1 cellular context compared by ENCODE assay signal in the genomic region with DNA sequence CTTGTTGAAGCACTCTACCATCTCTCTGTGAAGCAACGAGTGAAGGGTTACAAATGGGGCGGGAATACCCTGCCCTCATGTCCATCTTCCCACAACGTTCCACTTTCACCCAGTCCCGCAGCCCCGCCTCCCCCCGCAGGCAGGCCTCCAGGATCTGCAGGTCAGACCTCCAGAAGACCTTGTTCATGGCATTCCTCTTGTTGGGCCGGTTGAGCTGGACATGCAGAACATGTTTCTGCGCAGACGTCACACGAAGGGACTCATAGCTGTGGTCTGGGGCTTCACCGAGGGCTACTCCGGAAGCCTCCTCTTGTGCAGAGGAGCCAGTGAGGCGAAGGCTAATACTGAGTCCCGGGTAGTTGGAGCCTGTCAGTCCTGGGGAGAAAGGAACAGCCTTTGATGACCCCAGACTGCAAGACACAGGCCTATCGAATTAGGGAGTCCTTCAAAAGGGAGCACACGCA.
A peak's percentile ranks its signal among the peaks of the same experiment; 100 is the strongest.
TF ChIP-seq lines count a peak whose summit lies in the region.

No MANE protein-coding gene starts in this region.

TF ChIP-seq in HepG2, 621 proteins besides CTCF, POLR2A, EP300 and RAD21 (continued from another document and continues in another):
- TF ChIP-seq, protein P1, sequence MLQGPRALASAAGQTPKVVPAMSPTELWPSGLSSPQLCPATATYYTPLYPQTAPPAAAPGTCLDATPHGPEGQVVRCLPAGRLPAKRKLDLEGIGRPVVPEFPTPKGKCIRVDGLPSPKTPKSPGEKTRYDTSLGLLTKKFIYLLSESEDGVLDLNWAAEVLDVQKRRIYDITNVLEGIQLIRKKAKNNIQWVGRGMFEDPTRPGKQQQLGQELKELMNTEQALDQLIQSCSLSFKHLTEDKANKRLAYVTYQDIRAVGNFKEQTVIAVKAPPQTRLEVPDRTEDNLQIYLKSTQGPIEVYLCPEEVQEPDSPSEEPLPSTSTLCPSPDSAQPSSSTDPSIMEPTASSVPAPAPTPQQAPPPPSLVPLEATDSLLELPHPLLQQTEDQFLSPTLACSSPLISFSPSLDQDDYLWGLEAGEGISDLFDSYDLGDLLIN (CRISPR knock-in tag; IDR thresholded peaks at IDR 0.05; ENCODE audit: borderline replicate concordance), result no peak
- TF ChIP-seq AGO1 (IDR thresholded peaks at IDR 0.05; ENCODE audit: low read depth, low read length, poor library complexity, severe bottlenecking), result no peak
- no peak for TF ChIP-seq ATM (IDR thresholded peaks at IDR 0.05; ENCODE audit: borderline replicate concordance)
- no peak for TF ChIP-seq ZNF781 (CRISPR knock-in tag; IDR thresholded peaks at IDR 0.05; ENCODE audit: borderline replicate concordance, not compliant biosample characterization)
- TF ChIP-seq, protein P2, sequence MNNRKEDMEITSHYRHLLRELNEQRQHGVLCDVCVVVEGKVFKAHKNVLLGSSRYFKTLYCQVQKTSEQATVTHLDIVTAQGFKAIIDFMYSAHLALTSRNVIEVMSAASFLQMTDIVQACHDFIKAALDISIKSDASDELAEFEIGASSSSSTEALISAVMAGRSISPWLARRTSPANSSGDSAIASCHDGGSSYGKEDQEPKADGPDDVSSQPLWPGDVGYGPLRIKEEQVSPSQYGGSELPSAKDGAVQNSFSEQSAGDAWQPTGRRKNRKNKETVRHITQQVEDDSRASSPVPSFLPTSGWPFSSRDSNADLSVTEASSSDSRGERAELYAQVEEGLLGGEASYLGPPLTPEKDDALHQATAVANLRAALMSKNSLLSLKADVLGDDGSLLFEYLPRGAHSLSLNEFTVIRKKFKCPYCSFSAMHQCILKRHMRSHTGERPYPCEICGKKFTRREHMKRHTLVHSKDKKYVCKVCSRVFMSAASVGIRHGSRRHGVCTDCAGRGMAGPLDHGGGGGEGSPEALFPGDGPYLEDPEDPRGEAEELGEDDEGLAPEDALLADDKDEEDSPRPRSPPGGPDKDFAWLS (CRISPR knock-in tag; IDR thresholded peaks at IDR 0.05; ENCODE audit: borderline replicate concordance), result no peak
- no peak for TF ChIP-seq ZNF567 (CRISPR knock-in tag; IDR thresholded peaks at IDR 0.05; ENCODE audit: borderline replicate concordance)
- TF ChIP-seq, protein P3, sequence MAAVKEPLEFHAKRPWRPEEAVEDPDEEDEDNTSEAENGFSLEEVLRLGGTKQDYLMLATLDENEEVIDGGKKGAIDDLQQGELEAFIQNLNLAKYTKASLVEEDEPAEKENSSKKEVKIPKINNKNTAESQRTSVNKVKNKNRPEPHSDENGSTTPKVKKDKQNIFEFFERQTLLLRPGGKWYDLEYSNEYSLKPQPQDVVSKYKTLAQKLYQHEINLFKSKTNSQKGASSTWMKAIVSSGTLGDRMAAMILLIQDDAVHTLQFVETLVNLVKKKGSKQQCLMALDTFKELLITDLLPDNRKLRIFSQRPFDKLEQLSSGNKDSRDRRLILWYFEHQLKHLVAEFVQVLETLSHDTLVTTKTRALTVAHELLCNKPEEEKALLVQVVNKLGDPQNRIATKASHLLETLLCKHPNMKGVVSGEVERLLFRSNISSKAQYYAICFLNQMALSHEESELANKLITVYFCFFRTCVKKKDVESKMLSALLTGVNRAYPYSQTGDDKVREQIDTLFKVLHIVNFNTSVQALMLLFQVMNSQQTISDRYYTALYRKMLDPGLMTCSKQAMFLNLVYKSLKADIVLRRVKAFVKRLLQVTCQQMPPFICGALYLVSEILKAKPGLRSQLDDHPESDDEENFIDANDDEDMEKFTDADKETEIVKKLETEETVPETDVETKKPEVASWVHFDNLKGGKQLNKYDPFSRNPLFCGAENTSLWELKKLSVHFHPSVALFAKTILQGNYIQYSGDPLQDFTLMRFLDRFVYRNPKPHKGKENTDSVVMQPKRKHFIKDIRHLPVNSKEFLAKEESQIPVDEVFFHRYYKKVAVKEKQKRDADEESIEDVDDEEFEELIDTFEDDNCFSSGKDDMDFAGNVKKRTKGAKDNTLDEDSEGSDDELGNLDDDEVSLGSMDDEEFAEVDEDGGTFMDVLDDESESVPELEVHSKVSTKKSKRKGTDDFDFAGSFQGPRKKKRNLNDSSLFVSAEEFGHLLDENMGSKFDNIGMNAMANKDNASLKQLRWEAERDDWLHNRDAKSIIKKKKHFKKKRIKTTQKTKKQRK (IDR thresholded peaks at IDR 0.05; ENCODE audit: low read length), result no peak
- no peak for TF ChIP-seq ZNF431 (CRISPR knock-in tag; IDR thresholded peaks at IDR 0.05; ENCODE audit: borderline replicate concordance, low read depth)
- TF ChIP-seq, protein P4, sequence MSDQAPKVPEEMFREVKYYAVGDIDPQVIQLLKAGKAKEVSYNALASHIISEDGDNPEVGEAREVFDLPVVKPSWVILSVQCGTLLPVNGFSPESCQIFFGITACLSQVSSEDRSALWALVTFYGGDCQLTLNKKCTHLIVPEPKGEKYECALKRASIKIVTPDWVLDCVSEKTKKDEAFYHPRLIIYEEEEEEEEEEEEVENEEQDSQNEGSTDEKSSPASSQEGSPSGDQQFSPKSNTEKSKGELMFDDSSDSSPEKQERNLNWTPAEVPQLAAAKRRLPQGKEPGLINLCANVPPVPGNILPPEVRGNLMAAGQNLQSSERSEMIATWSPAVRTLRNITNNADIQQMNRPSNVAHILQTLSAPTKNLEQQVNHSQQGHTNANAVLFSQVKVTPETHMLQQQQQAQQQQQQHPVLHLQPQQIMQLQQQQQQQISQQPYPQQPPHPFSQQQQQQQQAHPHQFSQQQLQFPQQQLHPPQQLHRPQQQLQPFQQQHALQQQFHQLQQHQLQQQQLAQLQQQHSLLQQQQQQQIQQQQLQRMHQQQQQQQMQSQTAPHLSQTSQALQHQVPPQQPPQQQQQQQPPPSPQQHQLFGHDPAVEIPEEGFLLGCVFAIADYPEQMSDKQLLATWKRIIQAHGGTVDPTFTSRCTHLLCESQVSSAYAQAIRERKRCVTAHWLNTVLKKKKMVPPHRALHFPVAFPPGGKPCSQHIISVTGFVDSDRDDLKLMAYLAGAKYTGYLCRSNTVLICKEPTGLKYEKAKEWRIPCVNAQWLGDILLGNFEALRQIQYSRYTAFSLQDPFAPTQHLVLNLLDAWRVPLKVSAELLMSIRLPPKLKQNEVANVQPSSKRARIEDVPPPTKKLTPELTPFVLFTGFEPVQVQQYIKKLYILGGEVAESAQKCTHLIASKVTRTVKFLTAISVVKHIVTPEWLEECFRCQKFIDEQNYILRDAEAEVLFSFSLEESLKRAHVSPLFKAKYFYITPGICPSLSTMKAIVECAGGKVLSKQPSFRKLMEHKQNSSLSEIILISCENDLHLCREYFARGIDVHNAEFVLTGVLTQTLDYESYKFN (CRISPR knock-in tag; conservative IDR thresholded peaks at IDR 0.05), result peak; percentile 64
- 0 out of 2 replicates have a peak, but pooled peaks have one; percentile 42 for TF ChIP-seq NKX3-1 (CRISPR knock-in tag; IDR thresholded peaks at IDR 0.05)
- no peak for TF ChIP-seq ZNF660 (CRISPR knock-in tag; IDR thresholded peaks at IDR 0.05; ENCODE audit: borderline replicate concordance, low read depth)
- TF ChIP-seq POGZ (CRISPR knock-in tag; IDR thresholded peaks at IDR 0.05), result no peak
- no peak for TF ChIP-seq ASH2L (IDR thresholded peaks at IDR 0.05; ENCODE audit: insufficient read length, low read depth, low read length)
- TF ChIP-seq, protein P5, sequence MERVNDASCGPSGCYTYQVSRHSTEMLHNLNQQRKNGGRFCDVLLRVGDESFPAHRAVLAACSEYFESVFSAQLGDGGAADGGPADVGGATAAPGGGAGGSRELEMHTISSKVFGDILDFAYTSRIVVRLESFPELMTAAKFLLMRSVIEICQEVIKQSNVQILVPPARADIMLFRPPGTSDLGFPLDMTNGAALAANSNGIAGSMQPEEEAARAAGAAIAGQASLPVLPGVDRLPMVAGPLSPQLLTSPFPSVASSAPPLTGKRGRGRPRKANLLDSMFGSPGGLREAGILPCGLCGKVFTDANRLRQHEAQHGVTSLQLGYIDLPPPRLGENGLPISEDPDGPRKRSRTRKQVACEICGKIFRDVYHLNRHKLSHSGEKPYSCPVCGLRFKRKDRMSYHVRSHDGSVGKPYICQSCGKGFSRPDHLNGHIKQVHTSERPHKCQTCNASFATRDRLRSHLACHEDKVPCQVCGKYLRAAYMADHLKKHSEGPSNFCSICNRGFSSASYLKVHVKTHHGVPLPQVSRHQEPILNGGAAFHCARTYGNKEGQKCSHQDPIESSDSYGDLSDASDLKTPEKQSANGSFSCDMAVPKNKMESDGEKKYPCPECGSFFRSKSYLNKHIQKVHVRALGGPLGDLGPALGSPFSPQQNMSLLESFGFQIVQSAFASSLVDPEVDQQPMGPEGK (CRISPR knock-in tag; IDR thresholded peaks at IDR 0.05), result peak; percentile 47; the same call in 1 of the 2 replicates
- TF ChIP-seq YEATS4 (CRISPR knock-in tag; IDR thresholded peaks at IDR 0.05; ENCODE audit: borderline replicate concordance), result no peak
- TF ChIP-seq TAF1 (CRISPR knock-in tag; IDR thresholded peaks at IDR 0.05), result no peak; the same call in 1 of the 2 replicates
- 0 out of 2 replicates have a peak, but pooled peaks have one; percentile 43 for TF ChIP-seq ZFY (CRISPR knock-in tag; IDR thresholded peaks at IDR 0.05)
- TF ChIP-seq, protein P6, sequence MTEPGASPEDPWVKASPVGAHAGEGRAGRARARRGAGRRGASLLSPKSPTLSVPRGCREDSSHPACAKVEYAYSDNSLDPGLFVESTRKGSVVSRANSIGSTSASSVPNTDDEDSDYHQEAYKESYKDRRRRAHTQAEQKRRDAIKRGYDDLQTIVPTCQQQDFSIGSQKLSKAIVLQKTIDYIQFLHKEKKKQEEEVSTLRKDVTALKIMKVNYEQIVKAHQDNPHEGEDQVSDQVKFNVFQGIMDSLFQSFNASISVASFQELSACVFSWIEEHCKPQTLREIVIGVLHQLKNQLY (CRISPR knock-in tag; IDR thresholded peaks at IDR 0.05), result no peak
- TF ChIP-seq FOXK2 (IDR thresholded peaks at IDR 0.05), result no peak
- TF ChIP-seq KLF12 (CRISPR knock-in tag; IDR thresholded peaks at IDR 0.05; ENCODE audit: borderline replicate concordance), result 0 out of 2 replicates have a peak, but pooled peaks have one; percentile 23
- TF ChIP-seq, protein P7, sequence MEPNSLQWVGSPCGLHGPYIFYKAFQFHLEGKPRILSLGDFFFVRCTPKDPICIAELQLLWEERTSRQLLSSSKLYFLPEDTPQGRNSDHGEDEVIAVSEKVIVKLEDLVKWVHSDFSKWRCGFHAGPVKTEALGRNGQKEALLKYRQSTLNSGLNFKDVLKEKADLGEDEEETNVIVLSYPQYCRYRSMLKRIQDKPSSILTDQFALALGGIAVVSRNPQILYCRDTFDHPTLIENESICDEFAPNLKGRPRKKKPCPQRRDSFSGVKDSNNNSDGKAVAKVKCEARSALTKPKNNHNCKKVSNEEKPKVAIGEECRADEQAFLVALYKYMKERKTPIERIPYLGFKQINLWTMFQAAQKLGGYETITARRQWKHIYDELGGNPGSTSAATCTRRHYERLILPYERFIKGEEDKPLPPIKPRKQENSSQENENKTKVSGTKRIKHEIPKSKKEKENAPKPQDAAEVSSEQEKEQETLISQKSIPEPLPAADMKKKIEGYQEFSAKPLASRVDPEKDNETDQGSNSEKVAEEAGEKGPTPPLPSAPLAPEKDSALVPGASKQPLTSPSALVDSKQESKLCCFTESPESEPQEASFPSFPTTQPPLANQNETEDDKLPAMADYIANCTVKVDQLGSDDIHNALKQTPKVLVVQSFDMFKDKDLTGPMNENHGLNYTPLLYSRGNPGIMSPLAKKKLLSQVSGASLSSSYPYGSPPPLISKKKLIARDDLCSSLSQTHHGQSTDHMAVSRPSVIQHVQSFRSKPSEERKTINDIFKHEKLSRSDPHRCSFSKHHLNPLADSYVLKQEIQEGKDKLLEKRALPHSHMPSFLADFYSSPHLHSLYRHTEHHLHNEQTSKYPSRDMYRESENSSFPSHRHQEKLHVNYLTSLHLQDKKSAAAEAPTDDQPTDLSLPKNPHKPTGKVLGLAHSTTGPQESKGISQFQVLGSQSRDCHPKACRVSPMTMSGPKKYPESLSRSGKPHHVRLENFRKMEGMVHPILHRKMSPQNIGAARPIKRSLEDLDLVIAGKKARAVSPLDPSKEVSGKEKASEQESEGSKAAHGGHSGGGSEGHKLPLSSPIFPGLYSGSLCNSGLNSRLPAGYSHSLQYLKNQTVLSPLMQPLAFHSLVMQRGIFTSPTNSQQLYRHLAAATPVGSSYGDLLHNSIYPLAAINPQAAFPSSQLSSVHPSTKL (CRISPR knock-in tag; IDR thresholded peaks at IDR 0.05), result peak; percentile 24; the same call in 1 of the 2 replicates
- TF ChIP-seq ZNF101 (CRISPR knock-in tag; IDR thresholded peaks at IDR 0.05; ENCODE audit: borderline replicate concordance, low read depth), result 0 out of 2 replicates have a peak, but pooled peaks have one; percentile 27
- TF ChIP-seq, protein P8, sequence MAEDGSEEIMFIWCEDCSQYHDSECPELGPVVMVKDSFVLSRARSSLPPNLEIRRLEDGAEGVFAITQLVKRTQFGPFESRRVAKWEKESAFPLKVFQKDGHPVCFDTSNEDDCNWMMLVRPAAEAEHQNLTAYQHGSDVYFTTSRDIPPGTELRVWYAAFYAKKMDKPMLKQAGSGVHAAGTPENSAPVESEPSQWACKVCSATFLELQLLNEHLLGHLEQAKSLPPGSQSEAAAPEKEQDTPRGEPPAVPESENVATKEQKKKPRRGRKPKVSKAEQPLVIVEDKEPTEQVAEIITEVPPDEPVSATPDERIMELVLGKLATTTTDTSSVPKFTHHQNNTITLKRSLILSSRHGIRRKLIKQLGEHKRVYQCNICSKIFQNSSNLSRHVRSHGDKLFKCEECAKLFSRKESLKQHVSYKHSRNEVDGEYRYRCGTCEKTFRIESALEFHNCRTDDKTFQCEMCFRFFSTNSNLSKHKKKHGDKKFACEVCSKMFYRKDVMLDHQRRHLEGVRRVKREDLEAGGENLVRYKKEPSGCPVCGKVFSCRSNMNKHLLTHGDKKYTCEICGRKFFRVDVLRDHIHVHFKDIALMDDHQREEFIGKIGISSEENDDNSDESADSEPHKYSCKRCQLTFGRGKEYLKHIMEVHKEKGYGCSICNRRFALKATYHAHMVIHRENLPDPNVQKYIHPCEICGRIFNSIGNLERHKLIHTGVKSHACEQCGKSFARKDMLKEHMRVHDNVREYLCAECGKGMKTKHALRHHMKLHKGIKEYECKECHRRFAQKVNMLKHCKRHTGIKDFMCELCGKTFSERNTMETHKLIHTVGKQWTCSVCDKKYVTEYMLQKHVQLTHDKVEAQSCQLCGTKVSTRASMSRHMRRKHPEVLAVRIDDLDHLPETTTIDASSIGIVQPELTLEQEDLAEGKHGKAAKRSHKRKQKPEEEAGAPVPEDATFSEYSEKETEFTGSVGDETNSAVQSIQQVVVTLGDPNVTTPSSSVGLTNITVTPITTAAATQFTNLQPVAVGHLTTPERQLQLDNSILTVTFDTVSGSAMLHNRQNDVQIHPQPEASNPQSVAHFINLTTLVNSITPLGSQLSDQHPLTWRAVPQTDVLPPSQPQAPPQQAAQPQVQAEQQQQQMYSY (CRISPR knock-in tag; IDR thresholded peaks at IDR 0.05), result no peak
- TF ChIP-seq, protein P9, sequence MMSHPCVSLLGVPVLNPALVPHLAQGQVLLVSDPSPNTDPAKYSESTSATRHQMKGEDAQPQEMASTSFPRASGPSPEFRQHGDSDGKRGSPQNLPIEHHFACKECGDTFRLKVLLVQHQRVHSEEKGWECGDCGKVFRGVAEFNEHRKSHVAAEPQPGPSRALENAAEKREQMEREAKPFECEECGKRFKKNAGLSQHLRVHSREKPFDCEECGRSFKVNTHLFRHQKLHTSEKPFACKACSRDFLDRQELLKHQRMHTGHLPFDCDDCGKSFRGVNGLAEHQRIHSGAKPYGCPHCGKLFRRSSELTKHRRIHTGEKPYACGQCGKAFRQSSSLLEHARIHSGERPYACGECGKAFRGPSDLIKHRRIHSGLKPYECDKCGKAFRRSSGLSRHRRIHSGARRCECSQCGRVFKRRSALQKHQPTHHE (CRISPR knock-in tag; IDR thresholded peaks at IDR 0.05; ENCODE audit: borderline replicate concordance), result 0 out of 2 replicates have a peak, but pooled peaks have one; percentile 53
- 0 out of 2 replicates have a peak, but pooled peaks have one; percentile 25 for TF ChIP-seq ZNF761 (CRISPR knock-in tag; conservative IDR thresholded peaks at IDR 0.05)
- TF ChIP-seq ZNF766 (CRISPR knock-in tag; IDR thresholded peaks at IDR 0.05; ENCODE audit: borderline replicate concordance), result no peak
